Comparison of ENCODE assay signal across 1 cellular context in the genomic region with DNA sequence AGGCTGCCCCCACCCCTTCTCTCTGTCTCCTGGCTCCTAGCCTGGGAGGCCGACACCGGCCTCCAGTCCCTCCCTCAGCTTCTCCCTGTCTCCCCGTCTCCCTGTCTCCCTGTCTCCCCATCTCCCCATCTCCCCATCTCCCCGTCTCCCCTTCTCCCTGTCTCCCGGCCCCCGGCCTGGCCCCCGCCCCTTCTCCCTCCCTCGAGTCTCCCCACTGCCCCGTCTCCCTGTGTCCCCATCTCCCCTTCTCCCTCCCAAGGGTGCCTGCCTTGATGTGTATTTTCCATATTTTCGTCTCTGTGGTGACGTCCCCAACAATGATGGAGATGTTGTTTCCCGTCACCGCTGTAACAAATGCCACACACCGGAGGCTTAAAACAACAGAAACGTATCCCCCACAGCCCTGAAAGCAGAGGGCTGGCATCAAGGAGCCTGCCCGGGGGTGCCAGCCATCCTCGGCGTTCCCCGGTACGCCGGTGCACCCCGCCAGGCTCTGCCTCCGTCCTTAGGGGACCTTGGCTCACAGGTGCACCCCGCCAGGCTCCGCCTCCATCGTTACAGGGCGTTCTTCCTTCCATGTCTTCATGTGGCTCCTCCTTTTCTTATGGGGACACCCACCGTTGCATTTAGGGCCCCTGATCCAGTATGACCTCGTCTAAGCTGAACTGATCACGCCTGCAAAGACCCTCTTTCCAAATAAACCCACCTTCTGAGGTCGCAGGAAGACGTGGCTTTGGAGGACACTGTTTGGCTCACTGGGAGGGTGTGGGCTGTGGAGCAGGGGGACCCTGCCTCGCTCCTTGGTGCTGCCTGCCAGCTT.
TF ChIP-seq lines count a peak whose summit lies in the region.

No MANE protein-coding gene starts in this region.

TF ChIP-seq in IMR-90, 13 proteins besides CTCF, POLR2A, EP300 and RAD21 (continued from another document):
- no peak for TF ChIP-seq FOS (IDR thresholded peaks at IDR 0.05; ENCODE audit: low read depth, low read length)
TF ChIP-seq in IMR-90: peak in this region for 0.
